ENCODE assay signal across 1 cellular context in genomic region chr21:26962516-26963305, GRCh38.
TF ChIP-seq lines count a peak whose summit lies in the region.

No MANE protein-coding gene starts in this region.

TF ChIP-seq in IMR-90, 13 proteins besides CTCF, POLR2A, EP300 and RAD21:
- TF ChIP-seq ELK1 (IDR thresholded peaks at IDR 0.05; ENCODE audit: borderline replicate concordance, low read depth, low read length) (no peak), CEBPB (IDR thresholded peaks at IDR 0.05; ENCODE audit: low read depth, low read length) (peak; percentile 63), NFE2L2 (IDR thresholded peaks at IDR 0.05; ENCODE audit: low read depth, low read length) (no peak), MAZ (IDR thresholded peaks at IDR 0.05; ENCODE audit: borderline replicate concordance, low read depth, low read length) (no peak), MAFK (IDR thresholded peaks at IDR 0.05; ENCODE audit: low read depth, low read length) (no peak)
